In the genomic region with DNA sequence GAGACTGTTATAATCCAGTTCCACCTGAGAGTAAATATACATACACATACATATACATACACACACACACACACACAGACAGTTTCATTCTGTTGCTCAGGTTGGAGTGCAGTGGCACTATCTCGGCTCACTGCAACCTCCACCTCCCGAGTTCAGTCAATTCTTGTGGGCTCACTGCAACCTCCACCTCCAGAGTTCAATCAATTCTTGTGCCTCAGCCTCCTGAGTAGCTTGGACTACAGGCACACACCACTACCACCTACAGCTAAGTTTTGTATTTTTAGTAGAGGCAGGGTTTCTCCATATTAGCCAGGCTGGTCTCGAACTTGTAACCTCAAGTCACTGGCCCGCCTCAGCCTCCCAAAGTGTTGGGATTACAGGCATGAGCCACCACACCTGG, we compare ENCODE assay signal across 23 cellular contexts. TPM values are rescaled to one million over a fixed set of nuclear protein-coding genes. Genes with fewer than 3 reads are reported as not detected.
DNase-seq lines count a peak whose midpoint lies in the region; ATAC-seq and TF ChIP-seq lines count a peak whose summit lies in the region.
"Had no signal": no experiment of that assay in that cellular context is flagged by ENCODE, and none has a peak within 500 bp of the region (broad histone marks: within the 10 kb centered on the region; RNA-seq: fewer than 3 reads in every experiment).

No MANE protein-coding gene starts in this region.

- no peak overlapping the region for H3K4me3 ChIP-seq in CD4-positive, CD25-positive, alpha-beta regulatory T cell (ENCODE audit: low read depth, low read length)
- H3K4me3 ChIP-seq in endodermal cell (ENCODE audit: low read length) (no peak overlapping the region), Caco-2 (ENCODE audit: low read depth, low read length) (no peak overlapping the region), esophagus muscularis mucosa (no peak overlapping the region)
- H3K4me3 ChIP-seq: BLaER1 treated with 17β-estradiol and CSF1 and Interleukin-3, amounts not matched to agents 10 nM and 100 nM; HAP-1; PC-9; SK-N-MC had no signal

- DNase-seq in activated T-cell treated with anti-CD3 and anti-CD28 coated beads, Interleukin-2, amount 50 U/mL, for 24 hours: no peak
- DNase-seq in activated T-cell treated with anti-CD3 and anti-CD28 coated beads for 4 hours: no peak
- no peak for DNase-seq in CD4-positive, CD25-positive, alpha-beta regulatory T cell
- DNase-seq in T-helper 17 cell: no peak
- DNase-seq in endodermal cell: peak; percentile 64
- DNase-seq in Caco-2: no peak
- no peak for DNase-seq in esophagus muscularis mucosa (ENCODE audit: extremely low spot score)
- DNase-seq: CD8-positive, alpha-beta memory T cell; DMS79; NCI-H1105; NCI-H146; NCI-H2029; NCI-H226; NCI-H510A treated with DMSO at 0.1 percent for 48 hours; NCI-H748 treated with DMSO at 0.1 percent for 48 hours; PC-9; RPMI8226; SHP77; SW 1271 had no signal

- CTCF ChIA-PET in Caco-2 (lab: Charles Lee): no interaction called here

- H3K27ac Mint-ChIP-seq in activated T-cell treated with anti-CD3 and anti-CD28 coated beads, Interleukin-2, amount 50 U/mL, for 24 hours: peak overlapping the region; percentile 61
- peak overlapping the region in 2 of 3 donors; percentile 6 to 34 for H3K27ac Mint-ChIP-seq in CD4-positive, CD25-positive, alpha-beta regulatory T cell
- H3K27ac Mint-ChIP-seq in T-helper 17 cell (peak overlapping the region; percentile 86), endodermal cell (peak overlapping the region; percentile 49), Caco-2 (ENCODE audit: unreplicated experiment) (no peak overlapping the region)

- BruUV-seq in Caco-2 (replicated peaks; lab: Mats Ljungman, UMichigan): no TSS peak

- no peak overlapping the region for H3K9ac ChIP-seq in endodermal cell (ENCODE audit: extremely low read depth, low read length, poor library complexity, severe bottlenecking)
- H3K9ac ChIP-seq: BLaER1 treated with 17β-estradiol and CSF1 and Interleukin-3, amounts not matched to agents 10 nM and 100 nM; KMS-11 had no signal

- TF ChIP-seq CTCF in endodermal cell (conservative IDR thresholded peaks at IDR 0.05): no peak
- TF ChIP-seq CTCF in Caco-2 (IDR thresholded peaks at IDR 0.05; ENCODE audit: insufficient read depth in 1 of 2, low read depth in 1 of 2, low read length in 1 of 2, severe bottlenecking in 1 of 2, unreplicated experiment in 1 of 2): no peak
- TF ChIP-seq CTCF in esophagus muscularis mucosa (IDR thresholded peaks at IDR 0.05): no peak

- intact Hi-C loops in Caco-2 (cut with micrococcal nuclease; ENCODE audit: unreplicated experiment) (no loop called here), esophagus muscularis mucosa (cut with DNase I) (no loop called here)

- H3K9me3 ChIP-seq in CD4-positive, CD25-positive, alpha-beta regulatory T cell (ENCODE audit: control insufficient read depth in 2 of 2, low read length in 2 of 2): no peaks in the 10 kb centered on the region
- H3K9me3 ChIP-seq in T-helper 17 cell (ENCODE audit: control insufficient read depth, low read length, poor library complexity, severe bottlenecking) (no peaks in the 10 kb centered on the region), endodermal cell (ENCODE audit: control insufficient read depth, low read length) (no peaks in the 10 kb centered on the region), Caco-2 (no peaks in the 10 kb centered on the region), esophagus muscularis mucosa (no peaks in the 10 kb centered on the region)
- H3K9me3 ChIP-seq: BLaER1 treated with 17β-estradiol and CSF1 and Interleukin-3, amounts not matched to agents 10 nM and 100 nM; HAP-1 had no signal

- POLR2A ChIA-PET in Caco-2 (lab: Charles Lee): interaction anchor here (1.6 kb wide), 1 partner anchor 9 kb away, joined by 6 read pairs; a partner anchor contains a TSS

- no peaks in the 10 kb centered on the region for H3K27me3 ChIP-seq in CD4-positive, CD25-positive, alpha-beta regulatory T cell (ENCODE audit: control insufficient read depth, insufficient read depth, low read length)
- H3K27me3 ChIP-seq in endodermal cell (ENCODE audit: control insufficient read depth, insufficient read depth, low read length, poor library complexity, severe bottlenecking) (no peaks in the 10 kb centered on the region), Caco-2 (replicated peaks; ENCODE audit: control insufficient read depth, insufficient read depth, low read length) (no peaks in the 10 kb centered on the region), esophagus muscularis mucosa (no peaks in the 10 kb centered on the region)
- H3K27me3 ChIP-seq: BLaER1 treated with 17β-estradiol and CSF1 and Interleukin-3, amounts not matched to agents 10 nM and 100 nM had no signal

- no peak overlapping the region for H3K4me3 Mint-ChIP-seq in activated T-cell treated with anti-CD3 and anti-CD28 coated beads, Interleukin-2, amount 50 U/mL, for 24 hours
- no peak overlapping the region for H3K4me3 Mint-ChIP-seq in CD4-positive, CD25-positive, alpha-beta regulatory T cell
- H3K4me3 Mint-ChIP-seq in T-helper 17 cell: peak overlapping the region; percentile 69
- no peak overlapping the region for H3K4me3 Mint-ChIP-seq in endodermal cell
- H3K4me3 Mint-ChIP-seq in Caco-2 (ENCODE audit: unreplicated experiment): no peak overlapping the region
- H3K4me3 Mint-ChIP-seq: CD8-positive, alpha-beta memory T cell had no signal

- TF ChIP-seq EP300 in esophagus muscularis mucosa (IDR thresholded peaks at IDR 0.05): no peak

- H3K36me3 ChIP-seq in CD4-positive, CD25-positive, alpha-beta regulatory T cell (ENCODE audit: control insufficient read depth, insufficient read depth, low read length): no peaks in the 10 kb centered on the region
- H3K36me3 ChIP-seq in endodermal cell (ENCODE audit: control insufficient read depth, insufficient read depth, low read length): peaks cover 30% of the 10 kb centered on the region
- H3K36me3 ChIP-seq in Caco-2 (ENCODE audit: control insufficient read depth, insufficient read depth, low read length): no peaks in the 10 kb centered on the region
- H3K36me3 ChIP-seq in esophagus muscularis mucosa: peaks cover 0 to 20% (median 9%) of the 10 kb centered on the region in 4 donors

- H3K4me1 Mint-ChIP-seq in activated T-cell treated with anti-CD3 and anti-CD28 coated beads, Interleukin-2, amount 50 U/mL, for 24 hours (ENCODE audit: low read depth): peaks cover 19% of the 10 kb centered on the region
- peaks cover 0 to 12% (median 6%) of the 10 kb centered on the region in 4 donors for H3K4me1 Mint-ChIP-seq in CD4-positive, CD25-positive, alpha-beta regulatory T cell
- H3K4me1 Mint-ChIP-seq in T-helper 17 cell (peaks cover 16% of the 10 kb centered on the region), endodermal cell (peaks cover 36% of the 10 kb centered on the region), Caco-2 (ENCODE audit: low read depth, unreplicated experiment) (peaks cover 23% of the 10 kb centered on the region)

- H3K9me3 Mint-ChIP-seq in activated T-cell treated with anti-CD3 and anti-CD28 coated beads, Interleukin-2, amount 50 U/mL, for 24 hours: no peaks in the 10 kb centered on the region
- H3K9me3 Mint-ChIP-seq in CD4-positive, CD25-positive, alpha-beta regulatory T cell: peaks cover 0 to 2% (median 0%) of the 10 kb centered on the region in 7 donors
- H3K9me3 Mint-ChIP-seq in endodermal cell (no peaks in the 10 kb centered on the region), Caco-2 (ENCODE audit: unreplicated experiment) (no peaks in the 10 kb centered on the region)
- H3K9me3 Mint-ChIP-seq: CD8-positive, alpha-beta memory T cell had no signal

- WGBS in endodermal cell (ENCODE audit: insufficient coverage in 1 of 2, insufficient read length in 1 of 2), 2 experiments: 91% methylated on average over 4 of the region's 4 CpGs; no CpG with 5 or more reads in 1 of the 2 experiments
- 96% methylated on average over 4 of the region's 4 CpGs for WGBS in esophagus muscularis mucosa

- ATAC-seq in CD4-positive, CD25-positive, alpha-beta regulatory T cell (ENCODE audit: low read depth in 2 of 2): no peak
- ATAC-seq in T-helper 17 cell: no peak

- peaks cover 6% of the 10 kb centered on the region for H3K4me1 ChIP-seq in CD4-positive, CD25-positive, alpha-beta regulatory T cell (ENCODE audit: control insufficient read depth, insufficient read depth, low read length, poor library complexity, severe bottlenecking)
- H3K4me1 ChIP-seq in endodermal cell (ENCODE audit: control insufficient read depth, insufficient read depth, low read length) (no peaks in the 10 kb centered on the region), Caco-2 (peaks cover 27% of the 10 kb centered on the region), esophagus muscularis mucosa (peaks cover 0 to 11% (median 7%) of the 10 kb centered on the region in 4 donors)

- no peaks in the 10 kb centered on the region for H3K27me3 Mint-ChIP-seq in activated T-cell treated with anti-CD3 and anti-CD28 coated beads, Interleukin-2, amount 50 U/mL, for 24 hours
- H3K27me3 Mint-ChIP-seq in CD4-positive, CD25-positive, alpha-beta regulatory T cell: no peaks in the 10 kb centered on the region
- no peaks in the 10 kb centered on the region for H3K27me3 Mint-ChIP-seq in T-helper 17 cell
- H3K27me3 Mint-ChIP-seq in endodermal cell (ENCODE audit: insufficient read depth): no peaks in the 10 kb centered on the region
- no peaks in the 10 kb centered on the region for H3K27me3 Mint-ChIP-seq in Caco-2 (ENCODE audit: insufficient read depth, unreplicated experiment)
- H3K27me3 Mint-ChIP-seq: CD8-positive, alpha-beta memory T cell had no signal

- no peak for TF ChIP-seq POLR2A in esophagus muscularis mucosa (IDR thresholded peaks at IDR 0.05; ENCODE audit: low read depth)

- H3K27ac ChIP-seq in CD4-positive, CD25-positive, alpha-beta regulatory T cell (ENCODE audit: insufficient read depth, low read length, poor library complexity, severe bottlenecking): no peak overlapping the region
- H3K27ac ChIP-seq in endodermal cell (ENCODE audit: low read depth, low read length): no peak overlapping the region
- H3K27ac ChIP-seq in esophagus muscularis mucosa (replicated peaks in 1 of 4): no peak overlapping the region
- H3K27ac ChIP-seq: BLaER1 treated with 17β-estradiol and CSF1 and Interleukin-3, amounts not matched to agents 10 nM and 100 nM; KMS-11; PC-9; SK-N-MC had no signal

- peaks cover 26% of the 10 kb centered on the region for H3K36me3 Mint-ChIP-seq in activated T-cell treated with anti-CD3 and anti-CD28 coated beads, Interleukin-2, amount 50 U/mL, for 24 hours (ENCODE audit: low read depth)
- H3K36me3 Mint-ChIP-seq in CD4-positive, CD25-positive, alpha-beta regulatory T cell: peaks cover 3% of the 10 kb centered on the region
- H3K36me3 Mint-ChIP-seq in T-helper 17 cell (ENCODE audit: low read depth) (no peaks in the 10 kb centered on the region), endodermal cell (ENCODE audit: low read depth) (peaks cover 19% of the 10 kb centered on the region), Caco-2 (ENCODE audit: insufficient read depth, unreplicated experiment) (peaks cover 44% of the 10 kb centered on the region)

RNA-seq across cellular contexts. Expression of a gene that starts 8.9 kb away (rescaled TPM):
- 42.0 TPM for total RNA-seq in CD4-positive, CD25-positive, alpha-beta regulatory T cell
- polyA plus RNA-seq in CD4-positive, CD25-positive, alpha-beta regulatory T cell: 1 to 10 TPM; 1.1 to 2.0 (median 1.5) TPM
- total RNA-seq in T-helper 17 cell: 10 to 100 TPM; 22.2 to 23.6 TPM
- total RNA-seq in endodermal cell: 10 to 100 TPM in 1 of 2 donors, 1 to 10 TPM in 1; 3.7 to 16.2 TPM
- polyA plus RNA-seq in endodermal cell (2013, experiment 1 of 2): 14.9 TPM
- polyA plus RNA-seq in endodermal cell (2013, experiment 2 of 2): 13.4 TPM
- 46.2 and 47.2 TPM in 2 replicates for total RNA-seq in Caco-2 (2022)
- 10 to 100 TPM in 1 of 4 donors, 1 to 10 TPM in 3; 5.0 to 25.3 (median 6.1) TPM for total RNA-seq in esophagus muscularis mucosa

RNA-seq across cellular contexts. Expression of a gene that starts 44.0 kb away (rescaled TPM):
- 592 TPM for total RNA-seq in CD4-positive, CD25-positive, alpha-beta regulatory T cell
- polyA plus RNA-seq in CD4-positive, CD25-positive, alpha-beta regulatory T cell: 100 to 1,000 TPM; 173 to 229 (median 206) TPM
- total RNA-seq in T-helper 17 cell (100 to 1,000 TPM; 672 to 731 TPM), endodermal cell (100 to 1,000 TPM; 711 to 829 TPM), Caco-2 (2022) (696 and 711 TPM in 2 replicates), esophagus muscularis mucosa (100 to 1,000 TPM; 389 to 540 (median 445) TPM)
- polyA plus RNA-seq in endodermal cell (2013, experiment 1 of 2): 1,267 TPM
- polyA plus RNA-seq in endodermal cell (2013, experiment 2 of 2): 1,250 TPM
